9 cellular contexts compared by ENCODE assay signal in the genomic region with DNA sequence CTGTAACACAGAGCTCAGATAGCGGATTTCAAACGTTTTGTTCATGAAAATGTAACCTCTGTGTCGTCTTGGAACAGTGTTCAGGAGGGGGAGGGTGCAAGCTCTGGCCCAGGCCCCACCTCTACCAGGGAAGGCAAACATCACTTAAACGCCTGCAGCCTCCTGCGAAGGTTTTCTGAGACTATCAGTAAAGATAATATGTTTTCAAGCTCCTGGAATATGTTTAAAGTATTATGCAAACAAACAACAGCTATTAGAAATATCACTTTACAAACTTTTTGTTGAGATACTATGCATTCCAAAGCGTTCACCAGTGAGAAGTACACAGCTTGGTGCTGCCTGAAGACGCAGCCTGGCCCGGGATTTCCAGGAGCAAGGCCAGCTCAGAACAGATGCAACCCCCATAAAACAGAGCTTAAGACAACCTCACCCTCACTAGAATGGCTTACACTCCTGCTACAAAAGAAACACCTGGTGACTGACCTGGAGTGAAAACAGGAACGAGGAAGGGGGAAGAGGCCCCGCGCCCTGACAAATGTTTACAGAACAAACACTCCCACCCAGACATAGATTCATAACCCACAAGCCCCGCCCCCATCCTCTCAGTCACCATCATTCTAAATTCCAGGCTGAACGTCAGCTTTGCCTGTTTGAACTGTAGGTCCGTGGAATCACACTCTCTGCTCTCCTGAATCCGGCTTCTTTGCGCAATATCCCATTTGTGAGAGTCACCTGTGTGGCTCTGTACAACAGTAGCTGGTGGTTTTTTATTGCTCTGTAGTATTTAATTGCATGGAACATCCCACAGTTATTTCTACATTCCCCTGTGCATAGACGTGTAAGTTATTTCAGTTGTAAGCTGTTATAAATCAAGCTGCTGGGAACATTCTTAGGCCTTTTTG.
DNase-seq lines count a peak whose midpoint lies in the region; ATAC-seq and TF ChIP-seq lines count a peak whose summit lies in the region.
"Had no signal": no experiment of that assay in that cellular context is flagged by ENCODE, and none has a peak within 500 bp of the region (broad histone marks: within the 10 kb centered on the region; RNA-seq: fewer than 3 reads in every experiment).

No MANE protein-coding gene starts in this region.

- H3K36me3 Mint-ChIP-seq in endodermal cell (ENCODE audit: low read depth) = no peaks in the 10 kb centered on the region

- peak; percentile 57 for DNase-seq in NCI-H226
- peak; percentile 38 for DNase-seq in endodermal cell
- DNase-seq in skeletal muscle cell (ENCODE audit: low read depth) = peak; percentile 82
- no peak for DNase-seq in CD1c-positive myeloid dendritic cell (ENCODE audit: extremely low spot score)
- no peak for DNase-seq in activated CD4-positive, CD25-positive, alpha-beta regulatory T cell (lab: John Stamatoyannopoulos, UW)
- no peak for DNase-seq in coronary artery (ENCODE audit: low spot score)
- DNase-seq: NCI-H1694 had no signal

- H3K9ac ChIP-seq in endodermal cell (ENCODE audit: extremely low read depth, low read length, poor library complexity, severe bottlenecking) = no peak overlapping the region

- 66 to 68% methylated on average over 10 to 17 of the region's 17 CpGs for WGBS in endodermal cell (ENCODE audit: insufficient coverage in 1 of 2, insufficient read length in 1 of 2), 2 experiments

- no peaks in the 10 kb centered on the region for H3K36me3 ChIP-seq in endodermal cell (ENCODE audit: control insufficient read depth, insufficient read depth, low read length)

- no peak overlapping the region for H3K4me3 ChIP-seq in endodermal cell (ENCODE audit: low read length)
- peak overlapping the region; percentile 5 for H3K4me3 ChIP-seq in skeletal muscle cell (ENCODE audit: low read depth, low read length)
- H3K4me3 ChIP-seq in coronary artery = no peak overlapping the region

- H3K9me3 Mint-ChIP-seq in endodermal cell = no peaks in the 10 kb centered on the region

- peaks cover 3% of the 10 kb centered on the region for H3K27me3 Mint-ChIP-seq in endodermal cell (ENCODE audit: insufficient read depth)

- no peak overlapping the region for H3K4me3 Mint-ChIP-seq in endodermal cell

- ATAC-seq in HG03432 (IDR thresholded peaks at IDR 0.05; ENCODE audit: unreplicated experiment) (peak; percentile 21), HG02763 (IDR thresholded peaks at IDR 0.05; ENCODE audit: unreplicated experiment) (no peak)

- H3K27ac Mint-ChIP-seq in endodermal cell = peak overlapping the region; percentile 70

- peaks cover 90% of the 10 kb centered on the region for H3K9me3 ChIP-seq in endodermal cell (ENCODE audit: control insufficient read depth, low read length)

- H3K27ac ChIP-seq in endodermal cell (ENCODE audit: low read depth, low read length) (no peak overlapping the region), coronary artery (no peak overlapping the region)

- no peak for TF ChIP-seq CTCF in endodermal cell (conservative IDR thresholded peaks at IDR 0.05)
- TF ChIP-seq CTCF in coronary artery (IDR thresholded peaks at IDR 0.05) = no peak

- H3K27me3 ChIP-seq in endodermal cell (ENCODE audit: control insufficient read depth, insufficient read depth, low read length, poor library complexity, severe bottlenecking) = no peaks in the 10 kb centered on the region

- H3K4me1 ChIP-seq in endodermal cell (ENCODE audit: control insufficient read depth, insufficient read depth, low read length) = no peaks in the 10 kb centered on the region

- peaks cover 7% of the 10 kb centered on the region for H3K4me1 Mint-ChIP-seq in endodermal cell

Comparison
In these comparisons a context has a peak if more than half of its experiments do, and no peak if none do; other contexts are left out.
1. DNase-seq: peak in NCI-H226 (single experiment), endodermal cell (single experiment) and skeletal muscle cell (single experiment); none in CD1c-positive myeloid dendritic cell (single experiment), activated CD4-positive, CD25-positive, alpha-beta regulatory T cell (0 of 4) and coronary artery (single experiment).